Comparison of ENCODE assay signal across 14 cellular contexts in genomic region chr15:87609474-87609873, GRCh38.
A peak's percentile ranks its signal among the peaks of the same experiment; 100 is the strongest.
DNase-seq lines count a peak whose midpoint lies in the region; ATAC-seq and TF ChIP-seq lines count a peak whose summit lies in the region.
"Had no signal": no experiment of that assay in that cellular context is flagged by ENCODE, and none has a peak within 500 bp of the region (broad histone marks: within the 10 kb centered on the region; RNA-seq: fewer than 3 reads in every experiment).

No MANE protein-coding gene starts in this region.

- no peaks in the 10 kb centered on the region for H3K9me3 ChIP-seq in SJSA1 (replicated peaks)
- H3K9me3 ChIP-seq: vagina had no signal

- peak overlapping the region; percentile 63 for H3K27ac ChIP-seq in SJSA1
- H3K27ac ChIP-seq: neural progenitor cell, SK-N-MC, vagina had no signal

- CTCF ChIA-PET in activated naive CD4-positive, alpha-beta T cell treated with anti-CD3 and anti-CD28 coated beads for 36 hours (lab: Charles Lee), result no interaction called here
- CTCF ChIA-PET in activated CD8-positive, alpha-beta T cell treated with anti-CD3 and anti-CD28 coated beads for 36 hours (lab: Charles Lee), result no interaction called here

- no peaks in the 10 kb centered on the region for H3K36me3 Mint-ChIP-seq in activated naive CD4-positive, alpha-beta T cell treated with anti-CD3 and anti-CD28 coated beads for 36 hours (ENCODE audit: low read depth)
- no peaks in the 10 kb centered on the region for H3K36me3 Mint-ChIP-seq in activated CD8-positive, alpha-beta T cell treated with anti-CD3 and anti-CD28 coated beads for 36 hours (ENCODE audit: low read depth)
- H3K36me3 Mint-ChIP-seq: brain, neural progenitor cell had no signal

- TF ChIP-seq CTCF in fibroblast of villous mesenchyme (IDR thresholded peaks at IDR 0.05; ENCODE audit: insufficient read depth, low read depth, low read length), result no peak
- no peak for TF ChIP-seq CTCF in activated CD8-positive, alpha-beta T cell treated with anti-CD3 and anti-CD28 coated beads for 36 hours (IDR thresholded peaks at IDR 0.05)

- H3K27me3 ChIP-seq in SJSA1 (replicated peaks), result no peaks in the 10 kb centered on the region
- H3K27me3 ChIP-seq: neural progenitor cell, vagina had no signal

- no peaks in the 10 kb centered on the region for H3K36me3 ChIP-seq in SJSA1
- H3K36me3 ChIP-seq: neural progenitor cell, vagina had no signal

- POLR2A ChIA-PET in activated CD8-positive, alpha-beta T cell treated with anti-CD3 and anti-CD28 coated beads for 36 hours (lab: Charles Lee), result no interaction called here

- ATAC-seq in GM21423 (IDR thresholded peaks at IDR 0.05; ENCODE audit: unreplicated experiment) (no peak), GM18519 (IDR thresholded peaks at IDR 0.05; ENCODE audit: low FRiP score, unreplicated experiment) (no peak)
- ATAC-seq in activated CD8-positive, alpha-beta T cell treated with anti-CD3 and anti-CD28 coated beads for 36 hours, result no peak

- H3K27ac Mint-ChIP-seq in activated naive CD4-positive, alpha-beta T cell treated with anti-CD3 and anti-CD28 coated beads for 36 hours, result no peak overlapping the region
- no peak overlapping the region for H3K27ac Mint-ChIP-seq in activated CD8-positive, alpha-beta T cell treated with anti-CD3 and anti-CD28 coated beads for 36 hours
- H3K27ac Mint-ChIP-seq: neural progenitor cell had no signal

- peaks cover 26% of the 10 kb centered on the region for H3K4me1 ChIP-seq in SJSA1 (replicated peaks)
- H3K4me1 ChIP-seq: neural progenitor cell, vagina had no signal

- peaks cover 3% of the 10 kb centered on the region for H3K27me3 Mint-ChIP-seq in activated naive CD4-positive, alpha-beta T cell treated with anti-CD3 and anti-CD28 coated beads for 36 hours (ENCODE audit: low read depth)
- peaks cover 3% of the 10 kb centered on the region for H3K27me3 Mint-ChIP-seq in activated CD8-positive, alpha-beta T cell treated with anti-CD3 and anti-CD28 coated beads for 36 hours
- H3K27me3 Mint-ChIP-seq: brain had no signal

- H3K4me3 Mint-ChIP-seq in activated naive CD4-positive, alpha-beta T cell treated with anti-CD3 and anti-CD28 coated beads for 36 hours, result no peak overlapping the region
- H3K4me3 Mint-ChIP-seq in activated CD8-positive, alpha-beta T cell treated with anti-CD3 and anti-CD28 coated beads for 36 hours, result no peak overlapping the region
- H3K4me3 Mint-ChIP-seq: brain, neural progenitor cell had no signal

- intact Hi-C loops in activated naive CD4-positive, alpha-beta T cell treated with anti-CD3 and anti-CD28 coated beads for 36 hours (cut with micrococcal nuclease), result loop anchor here (5.0 to 10.0 kb wide), 2 partner anchors 1377 to 1755 kb away; no protein-coding TSS in a partner anchor
- intact Hi-C loops in activated CD8-positive, alpha-beta T cell treated with anti-CD3 and anti-CD28 coated beads for 36 hours (cut with micrococcal nuclease), result no loop called here

- H3K9me3 Mint-ChIP-seq in activated naive CD4-positive, alpha-beta T cell treated with anti-CD3 and anti-CD28 coated beads for 36 hours, result no peaks in the 10 kb centered on the region
- no peaks in the 10 kb centered on the region for H3K9me3 Mint-ChIP-seq in activated CD8-positive, alpha-beta T cell treated with anti-CD3 and anti-CD28 coated beads for 36 hours
- H3K9me3 Mint-ChIP-seq: neural progenitor cell had no signal

- H3K4me3 ChIP-seq in SJSA1 (no peak overlapping the region), fibroblast of villous mesenchyme (ENCODE audit: low read depth, low read length) (no peak overlapping the region)
- H3K4me3 ChIP-seq: neural progenitor cell, SK-N-MC, vagina had no signal

- DNase-seq in ELR (ENCODE audit: low read depth) (peak; percentile 76), SJSA1 (ENCODE audit: low read depth in 1 of 2, low spot score in 2 of 2) (peak; percentile 62 to 69), fibroblast of villous mesenchyme (ENCODE audit: low read depth) (peak; percentile 96), renal cortical epithelial cell (ENCODE audit: low read depth) (peak; percentile 5)
- no peak for DNase-seq in activated naive CD4-positive, alpha-beta T cell treated with anti-CD3 and anti-CD28 coated beads for 36 hours
- no peak for DNase-seq in activated CD8-positive, alpha-beta T cell treated with anti-CD3 and anti-CD28 coated beads for 36 hours
- DNase-seq: DMS53, hypothalamus had no signal

- no peaks in the 10 kb centered on the region for H3K4me1 Mint-ChIP-seq in activated naive CD4-positive, alpha-beta T cell treated with anti-CD3 and anti-CD28 coated beads for 36 hours (ENCODE audit: low read depth)
- H3K4me1 Mint-ChIP-seq in activated CD8-positive, alpha-beta T cell treated with anti-CD3 and anti-CD28 coated beads for 36 hours (ENCODE audit: low read depth), result no peaks in the 10 kb centered on the region

Comparison
In these comparisons a context has a peak if more than half of its experiments do, and no peak if none do; other contexts are left out.
1. DNase-seq: peak in ELR (single experiment), SJSA1 (2 of 2), fibroblast of villous mesenchyme (single experiment) and renal cortical epithelial cell (single experiment); none in activated naive CD4-positive, alpha-beta T cell treated with anti-CD3 and anti-CD28 coated beads for 36 hours (single experiment) and activated CD8-positive, alpha-beta T cell treated with anti-CD3 and anti-CD28 coated beads for 36 hours (single experiment).